ENCODE assay signal across 20 cellular contexts in the genomic region with DNA sequence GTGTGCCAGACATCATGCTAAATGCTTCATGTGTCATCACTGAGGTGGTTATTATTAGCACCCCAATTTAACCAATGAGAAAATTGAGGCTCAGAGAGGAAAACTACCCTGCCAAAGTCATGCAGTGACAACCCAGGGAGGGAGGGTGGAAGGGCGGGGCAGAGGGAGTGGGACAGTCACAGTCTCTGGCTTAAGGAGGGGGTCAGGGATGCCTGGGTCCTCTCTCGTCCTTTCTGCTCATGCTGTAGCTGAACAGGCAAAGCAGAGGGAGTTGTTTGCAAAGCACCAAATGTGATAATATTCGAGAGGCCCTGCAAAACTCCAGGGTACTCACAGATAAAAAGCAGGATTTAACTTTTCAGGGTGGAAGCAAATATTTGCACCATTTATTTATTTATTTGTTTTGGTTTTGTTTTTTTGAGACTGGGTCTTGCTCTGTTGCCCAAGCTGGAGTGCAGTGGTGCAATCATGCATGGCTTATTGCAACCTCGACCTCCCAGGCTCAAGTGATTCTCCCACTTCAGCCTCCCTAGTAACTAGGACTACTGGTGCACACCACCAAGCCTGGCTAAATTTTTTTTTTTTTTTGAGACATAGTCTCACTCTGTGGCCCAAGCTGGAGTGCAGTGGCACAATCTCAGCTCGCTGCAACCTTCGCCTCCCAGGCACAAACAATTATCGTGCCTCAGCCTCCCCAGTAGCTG. TPM values are rescaled to one million over a fixed set of nuclear protein-coding genes. Genes with fewer than 3 reads are reported as not detected.
DNase-seq lines count a peak whose midpoint lies in the region; ATAC-seq and TF ChIP-seq lines count a peak whose summit lies in the region.
"Had no signal": no experiment of that assay in that cellular context is flagged by ENCODE, and none has a peak within 500 bp of the region (broad histone marks: within the 10 kb centered on the region; RNA-seq: fewer than 3 reads in every experiment).

No MANE protein-coding gene starts in this region.

- POLR2A ChIA-PET in activated CD4-positive, alpha-beta memory T cell treated with anti-CD3 and anti-CD28 coated beads, Interleukin-2, amount 10 ng/mL, durations not matched to agents 7 days and 5 days (lab: Charles Lee), result no interaction called here
- POLR2A ChIA-PET in activated CD4-positive, alpha-beta memory T cell treated with anti-CD3 and anti-CD28 coated beads for 36 hours (lab: Charles Lee), result no interaction called here

- intact Hi-C loops in activated CD4-positive, alpha-beta memory T cell treated with anti-CD3 and anti-CD28 coated beads for 36 hours (cut with micrococcal nuclease), result no loop called here
- intact Hi-C loops in tibial artery (cut with DNase I; ENCODE audit: low total_unique reads), result no loop called here

- H3K27ac Mint-ChIP-seq in activated CD4-positive, alpha-beta memory T cell treated with anti-CD3 and anti-CD28 coated beads, Interleukin-2, amount 10 ng/mL, durations not matched to agents 7 days and 5 days, result no peak overlapping the region
- no peak overlapping the region for H3K27ac Mint-ChIP-seq in activated CD4-positive, alpha-beta memory T cell treated with anti-CD3 and anti-CD28 coated beads for 36 hours
- no peak overlapping the region for H3K27ac Mint-ChIP-seq in endodermal cell
- no peak overlapping the region for H3K27ac Mint-ChIP-seq in GM23338
- H3K27ac Mint-ChIP-seq: B cell; CD8-positive, alpha-beta T cell had no signal

- peaks cover under 1% of the 10 kb centered on the region for H3K9me3 Mint-ChIP-seq in activated CD4-positive, alpha-beta memory T cell treated with anti-CD3 and anti-CD28 coated beads, Interleukin-2, amount 10 ng/mL, durations not matched to agents 7 days and 5 days
- no peaks in the 10 kb centered on the region for H3K9me3 Mint-ChIP-seq in activated CD4-positive, alpha-beta memory T cell treated with anti-CD3 and anti-CD28 coated beads for 36 hours
- H3K9me3 Mint-ChIP-seq in endodermal cell (no peaks in the 10 kb centered on the region), GM23338 (no peaks in the 10 kb centered on the region)
- H3K9me3 Mint-ChIP-seq: CD8-positive, alpha-beta T cell had no signal

- peaks cover 12% of the 10 kb centered on the region; the same call in 1 of the 2 replicates for H3K9me2 ChIP-seq in GM23338 (ENCODE audit: insufficient read depth)

- H3K4me1 ChIP-seq in endodermal cell (ENCODE audit: control insufficient read depth, insufficient read depth, low read length), result peaks cover 2% of the 10 kb centered on the region
- H3K4me1 ChIP-seq in tibial artery, result peaks cover 0 to 57% (median 33%) of the 10 kb centered on the region in 4 donors
- H3K4me1 ChIP-seq in GM23338 (ENCODE audit: insufficient read depth), result peaks cover 2% of the 10 kb centered on the region; the same call in 1 of the 2 replicates
- H3K4me1 ChIP-seq: A549, HAP-1 had no signal

- H3K4me3 Mint-ChIP-seq in activated CD4-positive, alpha-beta memory T cell treated with anti-CD3 and anti-CD28 coated beads, Interleukin-2, amount 10 ng/mL, durations not matched to agents 7 days and 5 days, result no peak overlapping the region
- no peak overlapping the region for H3K4me3 Mint-ChIP-seq in activated CD4-positive, alpha-beta memory T cell treated with anti-CD3 and anti-CD28 coated beads for 36 hours
- H3K4me3 Mint-ChIP-seq in endodermal cell (no peak overlapping the region), GM23338 (no peak overlapping the region)
- H3K4me3 Mint-ChIP-seq: B cell; CD8-positive, alpha-beta T cell had no signal

- peak; percentile 7 for DNase-seq in activated CD4-positive, alpha-beta memory T cell treated with anti-CD3 and anti-CD28 coated beads, Interleukin-2, amount 10 ng/mL, durations not matched to agents 7 days and 5 days
- DNase-seq in activated CD4-positive, alpha-beta memory T cell treated with anti-CD3 and anti-CD28 coated beads for 36 hours, result no peak
- peak; percentile 3 for DNase-seq in AG20443 (ENCODE audit: low spot score)
- peak; percentile 28 for DNase-seq in endodermal cell
- DNase-seq in tibial artery, result no peak
- DNase-seq in GM23338 (ENCODE audit: low spot score), result no peak
- no peak for DNase-seq in AG08395 (ENCODE audit: low spot score)
- DNase-seq: Calu3, DMS53, DND-41, EL had no signal

- H3K9me3 ChIP-seq in endodermal cell (ENCODE audit: control insufficient read depth, low read length) (no peaks in the 10 kb centered on the region), tibial artery (peaks cover 0 to 7% (median 0%) of the 10 kb centered on the region in 3 donors)
- H3K9me3 ChIP-seq: A549, HAP-1 had no signal

- no peak overlapping the region for H2AFZ ChIP-seq in GM23338

- CTCF ChIA-PET in activated CD4-positive, alpha-beta memory T cell treated with anti-CD3 and anti-CD28 coated beads, Interleukin-2, amount 10 ng/mL, durations not matched to agents 7 days and 5 days (lab: Charles Lee), result no interaction called here
- CTCF ChIA-PET in activated CD4-positive, alpha-beta memory T cell treated with anti-CD3 and anti-CD28 coated beads for 36 hours (lab: Charles Lee), result no interaction called here

- ATAC-seq in GM23338 (no peak), HG02798 (IDR thresholded peaks at IDR 0.05; ENCODE audit: poor library complexity, unreplicated experiment) (no peak)
- ATAC-seq: A549; CD8-positive, alpha-beta T cell; GM12878 had no signal

- H3K4me3 ChIP-seq in endodermal cell (ENCODE audit: low read length) (no peak overlapping the region), tibial artery (no peak overlapping the region), GM23338 (no peak overlapping the region)
- H3K4me3 ChIP-seq: A549; BLaER1 treated with 17β-estradiol and CSF1 and Interleukin-3, amounts not matched to agents 10 nM and 100 nM; GM12878; HAP-1 had no signal

- H3K4me2 ChIP-seq in GM23338, result no peak overlapping the region
- H3K4me2 ChIP-seq: A549; BLaER1 treated with 17β-estradiol and CSF1 and Interleukin-3, amounts not matched to agents 10 nM and 100 nM had no signal

- H3K27ac ChIP-seq in endodermal cell (ENCODE audit: low read depth, low read length) (no peak overlapping the region), tibial artery (peak overlapping the region; percentile 75 to 82), GM23338 (ENCODE audit: low read depth) (no peak overlapping the region)
- H3K27ac ChIP-seq: 22Rv1; A549; BLaER1 treated with 17β-estradiol and CSF1 and Interleukin-3, amounts not matched to agents 10 nM and 100 nM had no signal

- H3K27me3 Mint-ChIP-seq in activated CD4-positive, alpha-beta memory T cell treated with anti-CD3 and anti-CD28 coated beads, Interleukin-2, amount 10 ng/mL, durations not matched to agents 7 days and 5 days, result no peaks in the 10 kb centered on the region
- H3K27me3 Mint-ChIP-seq in activated CD4-positive, alpha-beta memory T cell treated with anti-CD3 and anti-CD28 coated beads for 36 hours, result no peaks in the 10 kb centered on the region
- H3K27me3 Mint-ChIP-seq in endodermal cell (ENCODE audit: insufficient read depth) (no peaks in the 10 kb centered on the region), GM23338 (ENCODE audit: insufficient read depth, low read depth, poor library complexity) (no peaks in the 10 kb centered on the region)

- no peaks in the 10 kb centered on the region for H4K20me1 ChIP-seq in GM23338 (replicated peaks; ENCODE audit: insufficient read depth)
- H4K20me1 ChIP-seq: BLaER1 treated with 17β-estradiol and CSF1 and Interleukin-3, amounts not matched to agents 10 nM and 100 nM had no signal

- no peaks in the 10 kb centered on the region for H3F3A ChIP-seq in GM23338 (replicated peaks; ENCODE audit: low read depth)

- H3K4me1 Mint-ChIP-seq in activated CD4-positive, alpha-beta memory T cell treated with anti-CD3 and anti-CD28 coated beads, Interleukin-2, amount 10 ng/mL, durations not matched to agents 7 days and 5 days, result no peaks in the 10 kb centered on the region
- no peaks in the 10 kb centered on the region for H3K4me1 Mint-ChIP-seq in activated CD4-positive, alpha-beta memory T cell treated with anti-CD3 and anti-CD28 coated beads for 36 hours (ENCODE audit: low read depth)
- H3K4me1 Mint-ChIP-seq in endodermal cell (peaks cover 14% of the 10 kb centered on the region), GM23338 (peaks cover 8% of the 10 kb centered on the region)
- H3K4me1 Mint-ChIP-seq: B cell had no signal

- H3K27me3 ChIP-seq in endodermal cell (ENCODE audit: control insufficient read depth, insufficient read depth, low read length, poor library complexity, severe bottlenecking), result no peaks in the 10 kb centered on the region
- no peaks in the 10 kb centered on the region for H3K27me3 ChIP-seq in tibial artery
- H3K27me3 ChIP-seq in GM23338 (ENCODE audit: insufficient read depth), result no peaks in the 10 kb centered on the region
- H3K27me3 ChIP-seq: BLaER1 treated with 17β-estradiol and CSF1 and Interleukin-3, amounts not matched to agents 10 nM and 100 nM had no signal

- H3K79me2 ChIP-seq in GM23338 (replicated peaks; ENCODE audit: insufficient read depth), result no peaks in the 10 kb centered on the region

- WGBS in endodermal cell (ENCODE audit: insufficient coverage in 1 of 2, insufficient read length in 1 of 2), 2 experiments, result 93 to 94% methylated on average over 6 to 7 of the region's 7 CpGs

- TF ChIP-seq CTCF in endodermal cell (conservative IDR thresholded peaks at IDR 0.05) (no peak), tibial artery (IDR thresholded peaks at IDR 0.05) (no peak), GM23338 (conservative IDR thresholded peaks at IDR 0.05; ENCODE audit: low read depth in 2 of 2) (no peak)

- no peaks in the 10 kb centered on the region for H3K36me3 Mint-ChIP-seq in activated CD4-positive, alpha-beta memory T cell treated with anti-CD3 and anti-CD28 coated beads, Interleukin-2, amount 10 ng/mL, durations not matched to agents 7 days and 5 days (ENCODE audit: low read depth)
- no peaks in the 10 kb centered on the region for H3K36me3 Mint-ChIP-seq in activated CD4-positive, alpha-beta memory T cell treated with anti-CD3 and anti-CD28 coated beads for 36 hours
- H3K36me3 Mint-ChIP-seq in endodermal cell (ENCODE audit: low read depth) (no peaks in the 10 kb centered on the region), GM23338 (ENCODE audit: low read depth) (no peaks in the 10 kb centered on the region)
- H3K36me3 Mint-ChIP-seq: CD8-positive, alpha-beta T cell had no signal

- H3K36me3 ChIP-seq in endodermal cell (ENCODE audit: control insufficient read depth, insufficient read depth, low read length) (no peaks in the 10 kb centered on the region), tibial artery (no peaks in the 10 kb centered on the region), GM23338 (ENCODE audit: insufficient read depth) (no peaks in the 10 kb centered on the region)
- H3K36me3 ChIP-seq: BLaER1 treated with 17β-estradiol and CSF1 and Interleukin-3, amounts not matched to agents 10 nM and 100 nM; HAP-1 had no signal

- no peak overlapping the region for H3K9ac ChIP-seq in endodermal cell (ENCODE audit: extremely low read depth, low read length, poor library complexity, severe bottlenecking)
- H3K9ac ChIP-seq: BLaER1 treated with 17β-estradiol and CSF1 and Interleukin-3, amounts not matched to agents 10 nM and 100 nM had no signal

RNA-seq across cellular contexts. Expression of gene NKD1, which starts 47.9 kb away (rescaled TPM):
- total RNA-seq in activated CD4-positive, alpha-beta memory T cell treated with anti-CD3 and anti-CD28 coated beads, Interleukin-2, amount 10 ng/mL, durations not matched to agents 7 days and 5 days, result 1 to 10 TPM in 1 of 2 experiments, under 1 TPM in 1; 0.95 to 1.9 TPM
- total RNA-seq in activated CD4-positive, alpha-beta memory T cell treated with anti-CD3 and anti-CD28 coated beads for 36 hours, result 1 to 10 TPM in 1 of 2 experiments, under 1 TPM in 1; 0.67 to 1.6 TPM
- 1 to 10 TPM; 7.0 to 9.5 TPM for total RNA-seq in endodermal cell
- 32.4 TPM for polyA plus RNA-seq in endodermal cell (2013, experiment 1 of 2)
- 20.2 TPM for polyA plus RNA-seq in endodermal cell (2013, experiment 2 of 2)
- 1.6 and 2.1 TPM in 2 replicates for total RNA-seq in GM23338 (2014; rRNA removed; shearing (Covaris generic))
- polyA plus RNA-seq in GM23338 (2016; fragmentation: Nextera tagmentation; extraction: Ambion mirVana), result 2.3 and 2.5 TPM in 2 replicates
- total RNA-seq: G401 had no signal

Comparison
In these comparisons a context has a peak if more than half of its experiments do, and no peak if none do; other contexts are left out.
1. DNase-seq: peak in activated CD4-positive, alpha-beta memory T cell treated with anti-CD3 and anti-CD28 coated beads, Interleukin-2, amount 10 ng/mL, durations not matched to agents 7 days and 5 days (single experiment), AG20443 (single experiment) and endodermal cell (single experiment); none in activated CD4-positive, alpha-beta memory T cell treated with anti-CD3 and anti-CD28 coated beads for 36 hours (single experiment), tibial artery (0 of 2), GM23338 (single experiment) and AG08395 (single experiment).
2. H3K27ac ChIP-seq: peak in tibial artery (2 of 2); none in endodermal cell (single experiment) and GM23338 (single experiment).